In genomic region chr17:57040571-57040970, GRCh38 we compare ENCODE assay signal across 31 cellular contexts.
"Had no signal": no experiment of that assay in that cellular context is flagged by ENCODE, and none has a peak within 500 bp of the region (broad histone marks: within the 10 kb centered on the region; RNA-seq: fewer than 3 reads in every experiment).

No MANE protein-coding gene starts in this region.

- H3K4me3 Mint-ChIP-seq: naive B cell; naive thymus-derived CD8-positive, alpha-beta T cell; natural killer cell treated with Interleukin-12 subunit alpha and Interleukin-12 subunit beta and Interleukin-15 and Interleukin-18, amount 100 ng/mL, for 72 hours; nephron progenitor cell; neural crest cell; stimulated activated memory B cell treated with anti-CD40 and anti-IgM and Interleukin-4, amounts not matched to agents 10 μg/mL and 1 μg/mL and 100 μg/mL, for 72 hours; stimulated activated naive CD8-positive, alpha-beta T cell treated with anti-CD3 and anti-CD28 coated beads, Interleukin-15, amount 100 ng/mL, for 72 hours had no signal

- ATAC-seq: naive thymus-derived CD8-positive, alpha-beta T cell; natural killer cell treated with Interleukin-12 subunit alpha and Interleukin-12 subunit beta and Interleukin-15 and Interleukin-18, amount 100 ng/mL, for 72 hours; pancreas; right cardiac atrium; right lobe of liver; stimulated activated memory B cell treated with anti-CD40 and anti-IgM and Interleukin-4, amounts not matched to agents 10 μg/mL and 1 μg/mL and 100 μg/mL, for 72 hours; stimulated activated naive CD8-positive, alpha-beta T cell treated with anti-CD3 and anti-CD28 coated beads, Interleukin-15, amount 100 ng/mL, for 72 hours; stimulated activated naive CD8-positive, alpha-beta T cell treated with anti-CD3 and anti-CD28 coated beads, Interleukin-15, Interleukin-2, amounts not matched to agents 100 U/mL and 50 U/mL, for 24 hours had no signal

- H3K27ac Mint-ChIP-seq: naive thymus-derived CD8-positive, alpha-beta T cell; natural killer cell treated with Interleukin-12 subunit alpha and Interleukin-12 subunit beta and Interleukin-15 and Interleukin-18, amount 100 ng/mL, for 72 hours; nephron progenitor cell; stimulated activated memory B cell treated with anti-CD40 and anti-IgM and Interleukin-4, amounts not matched to agents 10 μg/mL and 1 μg/mL and 100 μg/mL, for 72 hours; stimulated activated naive CD8-positive, alpha-beta T cell treated with anti-CD3 and anti-CD28 coated beads, Interleukin-15, amount 100 ng/mL, for 72 hours had no signal

- FAIRE-seq: pancreas, urothelium cell line had no signal

- H3K36me3 Mint-ChIP-seq: naive B cell; natural killer cell treated with Interleukin-12 subunit alpha and Interleukin-12 subunit beta and Interleukin-15 and Interleukin-18, amount 100 ng/mL, for 72 hours; stimulated activated memory B cell treated with anti-CD40 and anti-IgM and Interleukin-4, amounts not matched to agents 10 μg/mL and 1 μg/mL and 100 μg/mL, for 72 hours had no signal

- H3K4me2 ChIP-seq: smooth muscle cell had no signal

- H3K4me3 ChIP-seq: pancreas, prostate gland, right lobe of liver, sigmoid colon, skin epidermis, smooth muscle cell, spleen, suprapubic skin, testis, tibial artery, transverse colon, upper lobe of left lung, vagina had no signal

- H3K36me3 ChIP-seq: pancreas, prostate gland, right lobe of liver, sigmoid colon, spleen, suprapubic skin, tibial artery, transverse colon, upper lobe of left lung, vagina had no signal

- DNase-seq: naive B cell; naive thymus-derived CD8-positive, alpha-beta T cell; nephron progenitor cell; occipital lobe; pancreas; right cardiac atrium; right lobe of liver; sigmoid colon; spleen; stimulated activated CD4-positive, alpha-beta T cell treated with anti-CD3 and anti-CD28 coated beads, Interleukin-12 subunit alpha, Interleukin-12 subunit beta, amount 100 ng/mL, for 4 hours; stimulated activated CD4-positive, alpha-beta T cell treated with anti-CD3 and anti-CD28 coated beads, Interleukin-1b, Interleukin-23, amount 100 ng/mL, for 48 hours; stimulated activated CD4-positive, alpha-beta T cell treated with anti-CD3 and anti-CD28 coated beads, Interleukin-4, amount 100 ng/mL, for 1 hour; stimulated activated CD4-positive, alpha-beta T cell treated with anti-CD3 and anti-CD28 coated beads, Interleukin-4, amount 100 ng/mL, for 4 hours; stimulated activated CD8-positive, alpha-beta memory T cell treated with anti-CD3 and anti-CD28 coated beads, Interleukin-4, amount 100 ng/mL, for 48 hours; stimulated activated naive CD4-positive, alpha-beta T cell; stimulated activated naive CD8-positive, alpha-beta T cell treated with anti-CD3 and anti-CD28 coated beads, Interleukin-15, amount 100 ng/mL, for 72 hours; stimulated activated naive CD8-positive, alpha-beta T cell treated with anti-CD3 and anti-CD28 coated beads, Interleukin-15, Interleukin-2, amounts not matched to agents 100 U/mL and 50 U/mL, for 24 hours; substantia nigra; testis; transverse colon; upper lobe of left lung had no signal

- H3K9me3 Mint-ChIP-seq: naive thymus-derived CD8-positive, alpha-beta T cell; natural killer cell treated with Interleukin-12 subunit alpha and Interleukin-12 subunit beta and Interleukin-15 and Interleukin-18, amount 100 ng/mL, for 72 hours; neural crest cell; stimulated activated naive CD8-positive, alpha-beta T cell treated with anti-CD3 and anti-CD28 coated beads, Interleukin-15, amount 100 ng/mL, for 72 hours had no signal

- H3K4me1 ChIP-seq: prostate gland had no signal

- H3K27ac ChIP-seq: pancreas, prostate gland, right lobe of liver, sigmoid colon, skin epidermis, spleen, suprapubic skin, testis, tibial artery, upper lobe of left lung, vagina had no signal

- H3K9me3 ChIP-seq: pancreas, prostate gland, right lobe of liver, sigmoid colon, spleen, suprapubic skin, testis, tibial artery, transverse colon, upper lobe of left lung, vagina had no signal

- H3K27me3 ChIP-seq: pancreas, right lobe of liver, testis, upper lobe of left lung, vagina had no signal

- H3K4me1 Mint-ChIP-seq: neural crest cell had no signal
